11 cellular contexts compared by ENCODE assay signal in the genomic region with DNA sequence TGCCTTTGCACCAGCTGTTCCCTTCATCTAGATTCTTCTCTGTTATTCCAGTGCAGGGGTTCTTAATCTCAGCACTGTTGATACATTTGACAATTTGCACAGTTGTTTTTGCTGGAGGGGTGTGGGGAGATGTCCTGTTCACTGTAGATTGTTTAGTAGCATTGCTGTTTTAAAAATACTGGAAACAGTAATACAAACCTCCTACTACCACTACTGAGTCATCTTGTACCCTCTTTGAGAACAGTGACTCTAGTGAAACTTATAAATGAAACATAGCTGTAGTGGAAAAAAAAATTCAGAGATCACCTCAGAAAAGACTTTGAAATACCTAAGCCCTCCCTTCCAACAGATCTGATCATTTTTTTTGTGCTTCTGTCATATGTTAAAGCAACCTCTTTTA.
DNase-seq lines count a peak whose midpoint lies in the region; ATAC-seq and TF ChIP-seq lines count a peak whose summit lies in the region.
"Had no signal": no experiment of that assay in that cellular context is flagged by ENCODE, and none has a peak within 500 bp of the region (broad histone marks: within the 10 kb centered on the region; RNA-seq: fewer than 3 reads in every experiment).

No MANE protein-coding gene starts in this region.

- peak; percentile 96 for ATAC-seq in GM19463 (IDR thresholded peaks at IDR 0.05; ENCODE audit: unreplicated experiment)
- peak; percentile 96 for ATAC-seq in HG02884 (IDR thresholded peaks at IDR 0.05; ENCODE audit: unreplicated experiment)
- ATAC-seq: activated CD8-positive, alpha-beta memory T cell treated with anti-CD3 and anti-CD28 coated beads, Interleukin-2, amount 10 ng/mL, durations not matched to agents 7 days and 5 days had no signal

- peak; percentile 69 for DNase-seq in GM13977 (ENCODE audit: low spot score)
- DNase-seq in LHCN-M2 (ENCODE audit: low read depth), result peak; percentile 63
- no peak for DNase-seq in NCI-H146 treated with DMSO at 0.1 percent for 48 hours (lab: John Stamatoyannopoulos, UW; ENCODE audit: unreplicated experiment)
- no peak for DNase-seq in NCI-H524 (lab: John Stamatoyannopoulos, UW)
- no peak for DNase-seq in AG08395 (ENCODE audit: low spot score)
- no peak for DNase-seq in GM19240 (ENCODE audit: insufficient read length, low spot score)
- DNase-seq: activated CD8-positive, alpha-beta memory T cell treated with anti-CD3 and anti-CD28 coated beads, Interleukin-2, amount 10 ng/mL, durations not matched to agents 7 days and 5 days; NCI-H524 treated with DMSO at 0.1 percent for 48 hours; stimulated activated CD4-positive, alpha-beta T cell treated with anti-CD3 and anti-CD28 coated beads, Interleukin-1b, Interleukin-23, amount 100 ng/mL, for 48 hours had no signal

- TF ChIP-seq CTCF in GM13977 (IDR thresholded peaks at IDR 0.05; ENCODE audit: extremely low read depth, insufficient read depth, missing control alignments), result no peak

- in situ Hi-C loops in GM13977 (cut with MboI; ENCODE audit: low pct_unique_long_range_greater_than_20kb, low sequenced_read_pairs, unreplicated experiment), result no loop called here

Comparison
In these comparisons a context has a peak if more than half of its experiments do, and no peak if none do; other contexts are left out.
1. DNase-seq: peak in GM13977 (single experiment) and LHCN-M2 (single experiment); none in NCI-H146 treated with DMSO at 0.1 percent for 48 hours (single experiment), NCI-H524 (0 of 2), AG08395 (single experiment) and GM19240 (single experiment).